Comparison of ENCODE assay signal across 1 cellular context in the genomic region with DNA sequence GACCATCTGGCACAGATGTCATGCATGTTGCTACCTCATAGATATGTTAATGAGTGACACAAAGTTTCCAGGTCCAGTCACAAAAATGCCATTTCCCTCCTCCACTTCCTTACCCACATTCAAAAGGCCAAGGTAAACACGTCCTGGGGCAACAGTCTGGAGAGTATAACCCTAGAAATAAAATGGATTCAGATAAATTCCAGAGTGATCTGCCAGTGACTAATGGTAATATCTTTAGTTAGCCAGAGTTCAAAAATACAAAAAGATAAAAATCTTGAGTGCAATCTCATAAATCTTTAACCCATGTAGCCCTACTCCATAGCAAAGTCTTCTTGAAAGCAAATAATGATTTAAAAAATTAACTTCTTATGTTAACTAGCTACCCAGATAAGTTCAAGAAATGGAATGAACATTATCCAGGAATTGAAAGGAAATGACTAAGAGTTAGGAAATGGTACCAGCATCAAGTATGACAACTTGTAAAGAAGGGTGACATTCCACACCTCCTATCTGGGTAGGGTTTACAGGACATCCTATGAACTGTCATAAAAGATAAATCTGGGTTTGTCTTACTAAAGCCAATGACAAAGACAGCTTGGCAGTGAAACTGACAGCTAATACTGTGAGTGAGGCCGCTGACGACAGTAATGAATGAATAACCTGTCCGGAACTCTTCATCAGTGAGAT.
A peak's percentile ranks its signal among the peaks of the same experiment; 100 is the strongest.
TF ChIP-seq lines count a peak whose summit lies in the region.

No MANE protein-coding gene starts in this region.

TF ChIP-seq in SK-N-SH, 30 proteins besides CTCF, POLR2A, EP300 and RAD21 (continued from another document):
- TF ChIP-seq, protein P1, sequence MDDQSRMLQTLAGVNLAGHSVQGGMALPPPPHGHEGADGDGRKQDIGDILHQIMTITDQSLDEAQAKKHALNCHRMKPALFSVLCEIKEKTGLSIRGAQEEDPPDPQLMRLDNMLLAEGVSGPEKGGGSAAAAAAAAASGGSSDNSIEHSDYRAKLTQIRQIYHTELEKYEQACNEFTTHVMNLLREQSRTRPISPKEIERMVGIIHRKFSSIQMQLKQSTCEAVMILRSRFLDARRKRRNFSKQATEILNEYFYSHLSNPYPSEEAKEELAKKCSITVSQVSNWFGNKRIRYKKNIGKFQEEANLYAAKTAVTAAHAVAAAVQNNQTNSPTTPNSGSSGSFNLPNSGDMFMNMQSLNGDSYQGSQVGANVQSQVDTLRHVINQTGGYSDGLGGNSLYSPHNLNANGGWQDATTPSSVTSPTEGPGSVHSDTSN (IDR thresholded peaks at IDR 0.05), result peak; percentile 96
- TF ChIP-seq, protein P2, sequence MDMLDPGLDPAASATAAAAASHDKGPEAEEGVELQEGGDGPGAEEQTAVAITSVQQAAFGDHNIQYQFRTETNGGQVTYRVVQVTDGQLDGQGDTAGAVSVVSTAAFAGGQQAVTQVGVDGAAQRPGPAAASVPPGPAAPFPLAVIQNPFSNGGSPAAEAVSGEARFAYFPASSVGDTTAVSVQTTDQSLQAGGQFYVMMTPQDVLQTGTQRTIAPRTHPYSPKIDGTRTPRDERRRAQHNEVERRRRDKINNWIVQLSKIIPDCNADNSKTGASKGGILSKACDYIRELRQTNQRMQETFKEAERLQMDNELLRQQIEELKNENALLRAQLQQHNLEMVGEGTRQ (IDR thresholded peaks at IDR 0.05; ENCODE audit: borderline replicate concordance, low read depth, low read length), result no peak
- TF ChIP-seq ZBTB33 (IDR thresholded peaks at IDR 0.05; ENCODE audit: borderline replicate concordance, low read depth) (no peak), NRF1 (IDR thresholded peaks at IDR 0.05; ENCODE audit: low read depth, low read length) (no peak), EZH2phosphoT487 (IDR thresholded peaks at IDR 0.05; ENCODE audit: borderline replicate concordance, low read depth) (no peak), CHD2 (IDR thresholded peaks at IDR 0.05; ENCODE audit: low read length, partially characterized antibody) (no peak), GATA2 (CRISPR knock-in tag; IDR thresholded peaks at IDR 0.05) (no peak), SIN3A (IDR thresholded peaks at IDR 0.05; ENCODE audit: borderline replicate concordance, low read depth, low read length) (peak; percentile 88; the same call in 1 of the 2 replicates), TCF12 (IDR thresholded peaks at IDR 0.05) (peak; percentile 93), RCOR1 (IDR thresholded peaks at IDR 0.05; ENCODE audit: low read length) (no peak)
- TF ChIP-seq, protein P3, sequence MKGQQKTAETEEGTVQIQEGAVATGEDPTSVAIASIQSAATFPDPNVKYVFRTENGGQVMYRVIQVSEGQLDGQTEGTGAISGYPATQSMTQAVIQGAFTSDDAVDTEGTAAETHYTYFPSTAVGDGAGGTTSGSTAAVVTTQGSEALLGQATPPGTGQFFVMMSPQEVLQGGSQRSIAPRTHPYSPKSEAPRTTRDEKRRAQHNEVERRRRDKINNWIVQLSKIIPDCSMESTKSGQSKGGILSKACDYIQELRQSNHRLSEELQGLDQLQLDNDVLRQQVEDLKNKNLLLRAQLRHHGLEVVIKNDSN (IDR thresholded peaks at IDR 0.05; ENCODE audit: borderline replicate concordance, low read depth), result no peak
